In genomic region chr2:174979996-174980395, GRCh38 we compare ENCODE assay signal across 22 cellular contexts. TPM values are rescaled to one million over a fixed set of nuclear protein-coding genes. Genes with fewer than 3 reads are reported as not detected.
DNase-seq lines count a peak whose midpoint lies in the region; FAIRE-seq and TF ChIP-seq lines count a peak whose summit lies in the region.
"Had no signal": no experiment of that assay in that cellular context is flagged by ENCODE, and none has a peak within 500 bp of the region (broad histone marks: within the 10 kb centered on the region; RNA-seq: fewer than 3 reads in every experiment).

No MANE protein-coding gene starts in this region.

- no peaks in the 10 kb centered on the region for H3K79me1 ChIP-seq in H9 (ENCODE audit: insufficient read depth, low read depth, low read length, poor library complexity, severe bottlenecking)
- H3K79me1 ChIP-seq in H1 (ENCODE audit: low read depth, low read length) = no peaks in the 10 kb centered on the region; the same call in 1 of the 2 replicates

- H2AK5ac ChIP-seq in H9 (ENCODE audit: insufficient read length, low read length) = no peak overlapping the region
- H2AK5ac ChIP-seq in H1 (ENCODE audit: low read depth, low read length) = no peak overlapping the region

- no peak for TF ChIP-seq POLR2A in H1 (IDR thresholded peaks at IDR 0.05; ENCODE audit: control extremely low read depth in 1 of 2, low read depth in 2 of 2, low read length in 2 of 2)

- H3K27me3 ChIP-seq in H9 (ENCODE audit: insufficient read depth, low read length) (no peaks in the 10 kb centered on the region), H1 (replicated peaks in 1 of 4; ENCODE audit: control insufficient read depth in 3 of 4, extremely low read depth in 1 of 4, insufficient read depth in 3 of 4, low read length in 3 of 4) (no peaks in the 10 kb centered on the region), parathyroid adenoma (ENCODE audit: control insufficient read depth, insufficient read depth, low read length) (no peaks in the 10 kb centered on the region), right atrium auricular region (no peaks in the 10 kb centered on the region)

- H3K36me3 ChIP-seq in H1 (ENCODE audit: control insufficient read depth in 2 of 4, insufficient read depth in 4 of 4, low read length in 3 of 4) (no peaks in the 10 kb centered on the region), parathyroid adenoma (ENCODE audit: control insufficient read depth, insufficient read depth, low read length) (no peaks in the 10 kb centered on the region), right atrium auricular region (no peaks in the 10 kb centered on the region)
- H3K36me3 ChIP-seq: HAP-1 had no signal

- TF ChIP-seq CTCF in H9 (conservative IDR thresholded peaks at IDR 0.05) = no peak
- no peak for TF ChIP-seq CTCF in H1 (IDR thresholded peaks at IDR 0.05; ENCODE audit: control extremely low read depth in 1 of 3, insufficient read depth in 1 of 3, low read depth in 1 of 3, low read length in 3 of 3)
- TF ChIP-seq CTCF in parathyroid adenoma (IDR thresholded peaks at IDR 0.05) = no peak
- TF ChIP-seq CTCF in right atrium auricular region (IDR thresholded peaks at IDR 0.05) = no peak

- TF ChIP-seq EP300 in H1 (IDR thresholded peaks at IDR 0.05; ENCODE audit: borderline replicate concordance in 1 of 2, low read depth in 2 of 2, low read length in 2 of 2) = no peak

- H4K20me1 ChIP-seq in H9 (ENCODE audit: control insufficient read depth, insufficient read depth, insufficient read length) = no peaks in the 10 kb centered on the region
- no peaks in the 10 kb centered on the region for H4K20me1 ChIP-seq in H1 (replicated peaks in 1 of 2; ENCODE audit: control insufficient read depth in 1 of 2, insufficient read depth in 2 of 2, low read length in 2 of 2)

- H3K9me3 Mint-ChIP-seq in H9 = no peaks in the 10 kb centered on the region; a peak in 1 of 5 replicates
- H3K9me3 Mint-ChIP-seq: HFFc6 had no signal

- H3K14ac ChIP-seq in H9 (ENCODE audit: insufficient read depth, low read length) (no peak overlapping the region), H1 (ENCODE audit: insufficient read length) (no peak overlapping the region)

- no peaks in the 10 kb centered on the region for H3K27me3 Mint-ChIP-seq in H9 (ENCODE audit: low read depth)

- H2BK5ac ChIP-seq in H9 (ENCODE audit: insufficient read length, low read length) (no peak overlapping the region), H1 (ENCODE audit: low read depth, low read length) (no peak overlapping the region)

- H3K79me2 ChIP-seq in H9 (ENCODE audit: insufficient read depth, low read length) (peaks cover 2% of the 10 kb centered on the region; the same call in 1 of the 2 replicates), H1 (ENCODE audit: control insufficient read depth in 1 of 2, insufficient read depth in 2 of 2, low read length in 2 of 2) (peaks cover 2 to 89% of the 10 kb centered on the region in 2 experiments; a peak in 3 of 4 replicates), parathyroid adenoma (peaks cover 15% of the 10 kb centered on the region)

- H2BK12ac ChIP-seq in H9 (ENCODE audit: insufficient read length, low read depth, low read length) = no peak overlapping the region
- H2BK12ac ChIP-seq in H1 (ENCODE audit: low read depth, low read length) = no peak overlapping the region

- WGBS in H9 (ENCODE audit: extremely low coverage, insufficient read length, low lambda C conversion rate) = no CpG with 5 or more reads among the region's 1 CpG
- WGBS in H1 (ENCODE audit: extremely low coverage in 1 of 2, insufficient coverage in 1 of 2, insufficient read length in 1 of 2, insufficient replicate concordance in 2 of 2, low coverage in 1 of 2, low lambda C conversion rate in 2 of 2, missing lambda C conversion rate in 1 of 2), 2 experiments = 85% methylated on average over 1 of the region's 1 CpG; no CpG with 5 or more reads in 1 of the 2 experiments

- H3K9me3 ChIP-seq in H9 (ENCODE audit: control insufficient read depth, low read depth, low read length) (no peaks in the 10 kb centered on the region), H1 (ENCODE audit: insufficient read depth in 2 of 2, low read depth in 1 of 2, low read length in 1 of 2) (no peaks in the 10 kb centered on the region), parathyroid adenoma (ENCODE audit: control insufficient read depth, low read length) (no peaks in the 10 kb centered on the region), right atrium auricular region (no peaks in the 10 kb centered on the region)
- H3K9me3 ChIP-seq: A549, HAP-1 had no signal

- peak overlapping the region; percentile 6 to 91 (median 39); a peak in 4 of 7 replicates for H3K27ac Mint-ChIP-seq in H9
- H3K27ac Mint-ChIP-seq: CD4-positive, alpha-beta memory T cell had no signal

- POLR2A ChIA-PET in H1 (lab: Charles Lee; ENCODE audit: partially characterized antibody) = no interaction called here

- H2BK20ac ChIP-seq in H9 (ENCODE audit: low read depth, low read length, poor library complexity, severe bottlenecking) = no peak overlapping the region
- no peak overlapping the region for H2BK20ac ChIP-seq in H1 (ENCODE audit: low read length)

- H2BK120ac ChIP-seq in H9 (ENCODE audit: low read depth, low read length, poor library complexity, severe bottlenecking) (no peak overlapping the region), H1 (replicated peaks; ENCODE audit: low read depth, low read length) (no peak overlapping the region)

- no peak overlapping the region for H3K4me3 Mint-ChIP-seq in H9
- H3K4me3 Mint-ChIP-seq: CD4-positive, alpha-beta memory T cell; HFFc6 had no signal

- TF ChIP-seq RAD21 in H1 (IDR thresholded peaks at IDR 0.05 in 1 of 2, conservative IDR thresholded peaks at IDR 0.05 in 1 of 2; ENCODE audit: low read depth in 2 of 2, low read length in 2 of 2) = no peak

- H3T11ph ChIP-seq in H9 (ENCODE audit: low read length) = no peak overlapping the region

- H3K9ac ChIP-seq in H9 (ENCODE audit: extremely low read depth, insufficient read length, low read length) (no peak overlapping the region), H1 (replicated peaks in 1 of 4; ENCODE audit: extremely low read depth in 1 of 4, low read depth in 3 of 4, low read length in 3 of 4) (no peak overlapping the region), parathyroid adenoma (no peak overlapping the region)

- H3K4me1 Mint-ChIP-seq in H9 = peaks cover 25 to 39% of the 10 kb centered on the region in 2 experiments
- H3K4me1 Mint-ChIP-seq: CD4-positive, alpha-beta memory T cell had no signal

- H3K4me3 ChIP-seq in H1 (ENCODE audit: extremely low read depth in 1 of 4, insufficient read depth in 2 of 4, low read depth in 3 of 4, low read length in 4 of 4) = no peak overlapping the region
- no peak overlapping the region for H3K4me3 ChIP-seq in parathyroid adenoma (ENCODE audit: low read depth, low read length)
- no peak overlapping the region for H3K4me3 ChIP-seq in right atrium auricular region
- H3K4me3 ChIP-seq: A549, HAP-1 had no signal

- H3K27ac ChIP-seq in H9 (ENCODE audit: insufficient read length, low read depth, low read length) (no peak overlapping the region), H1 (ENCODE audit: low read depth, low read length) (no peak overlapping the region), parathyroid adenoma (peak overlapping the region; percentile 8), right atrium auricular region (no peak overlapping the region)
- H3K27ac ChIP-seq: A549 had no signal

- H3K18ac ChIP-seq in H9 (ENCODE audit: insufficient read length, low read depth, low read length) (no peak overlapping the region), H1 (ENCODE audit: extremely low read depth, low read length) (no peak overlapping the region)

- H4K91ac ChIP-seq in H9 (ENCODE audit: insufficient read length, low read depth, low read length) (no peak overlapping the region), H1 (replicated peaks; ENCODE audit: insufficient read length, low read length) (no peak overlapping the region)

- H3K36me3 Mint-ChIP-seq in H9 (ENCODE audit: insufficient read depth in 1 of 3, low read depth in 3 of 3) = peaks cover 0 to 14% (median 4%) of the 10 kb centered on the region in 3 experiments; a peak in 4 of 7 replicates
- H3K36me3 Mint-ChIP-seq: CD4-positive, alpha-beta memory T cell had no signal

- no peak overlapping the region for H4K8ac ChIP-seq in H9 (replicated peaks; ENCODE audit: insufficient read length, low read depth, low read length)
- no peak overlapping the region for H4K8ac ChIP-seq in H1 (ENCODE audit: extremely low read depth, insufficient read depth, low read length)

- H4K5ac ChIP-seq in H9 (ENCODE audit: insufficient read length, low read depth, low read length) (no peak overlapping the region), H1 (ENCODE audit: insufficient read length, low read depth, low read length) (peak overlapping the region; percentile 60)

- H3K56ac ChIP-seq in H9 (ENCODE audit: insufficient read length, low read depth, low read length) (no peak overlapping the region), H1 (replicated peaks; ENCODE audit: insufficient read length, low read depth, low read length) (no peak overlapping the region)

- H3K4me2 ChIP-seq in H9 (ENCODE audit: insufficient read depth, insufficient read length, low read length) (no peak overlapping the region), H1 (ENCODE audit: insufficient read depth in 1 of 2, low read depth in 2 of 2, low read length in 2 of 2) (no peak overlapping the region), parathyroid adenoma (ENCODE audit: low read length) (no peak overlapping the region)
- H3K4me2 ChIP-seq: A549 had no signal

- DNase-seq in H9 = no peak
- DNase-seq in H1 (ENCODE audit: low read depth in 1 of 2, low spot score in 2 of 2) = no peak
- DNase-seq in AG20443 (ENCODE audit: low spot score) = no peak
- DNase-seq in right atrium auricular region (ENCODE audit: low spot score) = no peak
- DNase-seq in iPS-NIHi7 (ENCODE audit: extremely low spot score) = no peak
- no peak for DNase-seq in NCI-H82 treated with DMSO at 0.1 percent for 48 hours (lab: John Stamatoyannopoulos, UW; ENCODE audit: unreplicated experiment)
- DNase-seq: 8988T; ACHN; C1 segment of cervical spinal cord; Calu3; CD4-positive, alpha-beta memory T cell; COR-L47; DMS53; DMS79 treated with DMSO at 0.1 percent for 48 hours; GF-D8; GOT3; HFFc6 had no signal

- H3K23me2 ChIP-seq in H9 (ENCODE audit: insufficient read length, low read depth, low read length, poor library complexity, severe bottlenecking) (no peaks in the 10 kb centered on the region), H1 (ENCODE audit: low read depth, low read length) (no peaks in the 10 kb centered on the region)

- no peak overlapping the region for H2BK15ac ChIP-seq in H9 (ENCODE audit: low read depth, low read length)
- H2BK15ac ChIP-seq in H1 (ENCODE audit: low read length) = no peak overlapping the region

- H3K4me1 ChIP-seq in H9 (ENCODE audit: insufficient read depth, low read length) = no peaks in the 10 kb centered on the region
- peaks cover 0 to 6% (median 0%) of the 10 kb centered on the region in 4 experiments; a peak in 2 of 7 replicates for H3K4me1 ChIP-seq in H1 (replicated peaks in 1 of 4; ENCODE audit: control insufficient read depth in 3 of 4, insufficient read depth in 4 of 4, low read length in 3 of 4)
- peaks cover 34% of the 10 kb centered on the region for H3K4me1 ChIP-seq in parathyroid adenoma
- no peaks in the 10 kb centered on the region for H3K4me1 ChIP-seq in right atrium auricular region

- H2AFZ ChIP-seq in H9 (ENCODE audit: low read length) = no peak overlapping the region
- H2AFZ ChIP-seq in H1 (ENCODE audit: low read length) = no peak overlapping the region
- no peak overlapping the region for H2AFZ ChIP-seq in parathyroid adenoma

- no peak overlapping the region for H3K23ac ChIP-seq in H9 (ENCODE audit: insufficient read length, low read depth, low read length)
- H3K23ac ChIP-seq in H1 (ENCODE audit: insufficient read length) = no peak overlapping the region

- CTCF ChIA-PET in H1 (lab: Charles Lee; ENCODE audit: partially characterized antibody) = interaction anchor here (0.7 to 2.0 kb wide), 7 partner anchors 10 to 280 kb away, joined by 3 to 11 read pairs (median 4); no protein-coding TSS in a partner anchor

- H3K4ac ChIP-seq in H9 (ENCODE audit: low read depth, low read length) = no peak overlapping the region
- H3K4ac ChIP-seq in H1 (replicated peaks; ENCODE audit: insufficient read length, low read depth, low read length) = no peak overlapping the region

- FAIRE-seq in H1 (lab: Jason Lieb, UNC) = peak; percentile 60
- FAIRE-seq: A549, GM12891, GM18507 had no signal

RNA-seq across cellular contexts. Expression of gene CHN1, which starts 25.2 kb away (rescaled TPM):
- total RNA-seq in H9 (2021) (33.9 and 37.0 TPM in 2 replicates), right atrium auricular region (1 to 10 TPM; 4.1 to 9.3 TPM)
- 50.4 and 54.0 TPM in 2 replicates for total RNA-seq in H1 (2021; fragmentation: NEBNext Ultra II Directional; extraction: Animal tissue kit (Norgen Biotek cat#: 25700))
- 27.5 and 65.7 TPM in 2 replicates for polyA plus RNA-seq in H1 (2011; rRNA removed)
- polyA plus RNA-seq in H1 (2011; cell fraction: cytosol; rRNA removed) = 58.1 TPM
- 29.0 TPM for polyA plus RNA-seq in H1 (2011; cell fraction: nucleus; rRNA removed)
- polyA plus RNA-seq in H1 (2012, experiment 1 of 2) = 45.3 to 77.3 TPM (median 55.9 TPM) in 4 replicates
- polyA plus RNA-seq in H1 (2012, experiment 2 of 2) = 4.8 TPM
- polyA plus RNA-seq in H1 (2013, experiment 1 of 2) = 24.2 TPM
- 24.6 TPM for polyA plus RNA-seq in H1 (2013, experiment 2 of 2)
- 80.3 and 138 TPM in 2 replicates for polyA minus RNA-seq in H1 (2011; rRNA and poly(A)+ RNA removed)
- polyA minus RNA-seq in H1 (2011; cell fraction: cytosol; rRNA and poly(A)+ RNA removed) = 23.7 TPM
- 85.2 TPM for polyA minus RNA-seq in H1 (2011; cell fraction: nucleus; rRNA and poly(A)+ RNA removed)
